Comparison of ENCODE assay signal across 9 cellular contexts in genomic region chr12:104370989-104371870, GRCh38.
DNase-seq lines count a peak whose midpoint lies in the region; ATAC-seq lines count a peak whose summit lies in the region.
"Had no signal": no experiment of that assay in that cellular context is flagged by ENCODE, and none has a peak within 500 bp of the region (broad histone marks: within the 10 kb centered on the region; RNA-seq: fewer than 3 reads in every experiment).

No MANE protein-coding gene starts in this region.

- DNase-seq in AG08395 (ENCODE audit: low spot score), result peak; percentile 66
- DNase-seq in HT-29 (ENCODE audit: low spot score), result peak; percentile 67
- DNase-seq in astrocyte of the hippocampus (ENCODE audit: low read depth, low spot score), result peak; percentile 85
- peak; percentile 59 for DNase-seq in iris pigment epithelial cell (ENCODE audit: low read depth)
- DNase-seq in foreskin melanocyte, result no peak
- DNase-seq: NCI-H1694 had no signal

- ATAC-seq in HG03045 (IDR thresholded peaks at IDR 0.05; ENCODE audit: unreplicated experiment), result no peak
- ATAC-seq in GM21717 (IDR thresholded peaks at IDR 0.05; ENCODE audit: unreplicated experiment), result no peak
- ATAC-seq in GM18858 (IDR thresholded peaks at IDR 0.05; ENCODE audit: unreplicated experiment), result no peak
